16 cellular contexts compared by ENCODE assay signal in genomic region chr10:92575961-92576360, GRCh38. TPM values are rescaled to one million over a fixed set of nuclear protein-coding genes. Genes with fewer than 3 reads are reported as not detected.
DNase-seq lines count a peak whose midpoint lies in the region; ATAC-seq, FAIRE-seq and TF ChIP-seq lines count a peak whose summit lies in the region.
"Had no signal": no experiment of that assay in that cellular context is flagged by ENCODE, and none has a peak within 500 bp of the region (broad histone marks: within the 10 kb centered on the region; RNA-seq: fewer than 3 reads in every experiment).

No MANE protein-coding gene starts in this region.

- TF ChIP-seq CTCF in natural killer cell (IDR thresholded peaks at IDR 0.05), result no peak
- TF ChIP-seq CTCF in PC-3 (conservative IDR thresholded peaks at IDR 0.05; ENCODE audit: low read depth, low read length), result no peak
- TF ChIP-seq CTCF in endothelial cell of umbilical vein (IDR thresholded peaks at IDR 0.05; ENCODE audit: extremely low read depth in 1 of 2, insufficient read depth in 1 of 2, low read depth in 1 of 2, low read length in 2 of 2), result no peak
- no peak for TF ChIP-seq CTCF in uterus (IDR thresholded peaks at IDR 0.05)
- TF ChIP-seq CTCF in adrenal gland (IDR thresholded peaks at IDR 0.05), result no peak

- H3K36me3 ChIP-seq in PC-3 (ENCODE audit: low read depth, low read length) (no peaks in the 10 kb centered on the region), endothelial cell of umbilical vein (ENCODE audit: control insufficient read depth in 2 of 2, extremely low read depth in 1 of 2, insufficient read depth in 2 of 2, low read length in 2 of 2) (no peaks in the 10 kb centered on the region), uterus (no peaks in the 10 kb centered on the region), adrenal gland (replicated peaks in 1 of 2) (no peaks in the 10 kb centered on the region)
- H3K36me3 ChIP-seq: HAP-1, upper lobe of left lung had no signal

- ATAC-seq in natural killer cell (no peak), PC-3 (no peak)
- ATAC-seq in natural killer cell treated with Interleukin-12 subunit alpha and Interleukin-12 subunit beta and Interleukin-15 and Interleukin-18, amount 100 ng/mL, for 72 hours, result no peak
- ATAC-seq in naive thymus-derived CD8-positive, alpha-beta T cell, result no peak
- ATAC-seq: left ventricle myocardium superior had no signal

- H3K9me3 ChIP-seq in PC-3 (ENCODE audit: low read length), result no peaks in the 10 kb centered on the region
- no peaks in the 10 kb centered on the region for H3K9me3 ChIP-seq in endothelial cell of umbilical vein (replicated peaks; ENCODE audit: control insufficient read depth, insufficient read depth, low read length)
- H3K9me3 ChIP-seq in uterus, result no peaks in the 10 kb centered on the region
- H3K9me3 ChIP-seq in adrenal gland (replicated peaks in 1 of 3), result no peaks in the 10 kb centered on the region
- H3K9me3 ChIP-seq: HAP-1, upper lobe of left lung had no signal

- TF ChIP-seq POLR2A in endothelial cell of umbilical vein (IDR thresholded peaks at IDR 0.05; ENCODE audit: low read depth, low read length), result no peak
- TF ChIP-seq POLR2A in uterus (IDR thresholded peaks at IDR 0.05), result no peak
- no peak for TF ChIP-seq POLR2A in adrenal gland (IDR thresholded peaks at IDR 0.05)

- H3K27ac ChIP-seq in PC-3 (ENCODE audit: low read length), result no peak overlapping the region
- H3K27ac ChIP-seq in endothelial cell of umbilical vein (ENCODE audit: insufficient read depth, low read depth, low read length), result no peak overlapping the region
- no peak overlapping the region for H3K27ac ChIP-seq in caudate nucleus (ENCODE audit: low read depth, low read length)
- no peak overlapping the region for H3K27ac ChIP-seq in uterus
- H3K27ac ChIP-seq in adrenal gland, result no peak overlapping the region
- H3K27ac ChIP-seq: WERI-Rb-1 had no signal

- CTCF ChIA-PET in PC-3 (lab: Charles Lee) (no interaction called here), endothelial cell of umbilical vein (lab: Charles Lee) (interaction anchor here (7.9 kb wide), 1 partner anchor 57 kb away, joined by 182 read pairs; no protein-coding TSS in a partner anchor)

- H3K4me1 ChIP-seq in PC-3 (ENCODE audit: insufficient read depth, low read length), result peaks cover 17% of the 10 kb centered on the region
- H3K4me1 ChIP-seq in endothelial cell of umbilical vein (ENCODE audit: control insufficient read depth, extremely low read depth, insufficient read depth, low read length), result peaks cover 18% of the 10 kb centered on the region
- no peaks in the 10 kb centered on the region for H3K4me1 ChIP-seq in uterus
- peaks cover 9 to 22% of the 10 kb centered on the region in 2 donors for H3K4me1 ChIP-seq in adrenal gland (replicated peaks in 1 of 2)

- H3K27me3 ChIP-seq in PC-3 (ENCODE audit: low read length) (no peaks in the 10 kb centered on the region), endothelial cell of umbilical vein (ENCODE audit: control insufficient read depth in 2 of 2, insufficient read depth in 2 of 2, low read length in 2 of 2) (no peaks in the 10 kb centered on the region), uterus (no peaks in the 10 kb centered on the region), adrenal gland (no peaks in the 10 kb centered on the region)
- H3K27me3 ChIP-seq: upper lobe of left lung had no signal

- dilution Hi-C loops in endothelial cell of umbilical vein (cut with MboI; ENCODE audit: extremely low pct_ligation_motif_present, low sequenced_read_pairs), result no loop called here

- no peaks in the 10 kb centered on the region for H3K27me3 Mint-ChIP-seq in natural killer cell (ENCODE audit: low read depth in 2 of 2)
- H3K27me3 Mint-ChIP-seq in natural killer cell treated with Interleukin-12 subunit alpha and Interleukin-12 subunit beta and Interleukin-15 and Interleukin-18, amount 100 ng/mL, for 72 hours, result no peaks in the 10 kb centered on the region
- H3K27me3 Mint-ChIP-seq in naive thymus-derived CD8-positive, alpha-beta T cell, result no peaks in the 10 kb centered on the region
- H3K27me3 Mint-ChIP-seq: IgD-negative memory B cell had no signal

- no peaks in the 10 kb centered on the region for H3F3A ChIP-seq in PC-3 (ENCODE audit: low read length, unreplicated experiment)

- no peaks in the 10 kb centered on the region for H3K9me1 ChIP-seq in endothelial cell of umbilical vein (replicated peaks; ENCODE audit: control insufficient read depth, extremely low read depth, insufficient read depth, low read length)

- no peaks in the 10 kb centered on the region for H3K9me3 Mint-ChIP-seq in natural killer cell
- no peaks in the 10 kb centered on the region for H3K9me3 Mint-ChIP-seq in natural killer cell treated with Interleukin-12 subunit alpha and Interleukin-12 subunit beta and Interleukin-15 and Interleukin-18, amount 100 ng/mL, for 72 hours
- H3K9me3 Mint-ChIP-seq in naive thymus-derived CD8-positive, alpha-beta T cell, result no peaks in the 10 kb centered on the region
- H3K9me3 Mint-ChIP-seq: IgD-negative memory B cell had no signal

- intact Hi-C loops in natural killer cell (cut with micrococcal nuclease) (no loop called here), PC-3 (cut with micrococcal nuclease) (no loop called here), endothelial cell of umbilical vein (cut with micrococcal nuclease) (loop anchor here (10.0 kb wide), 1 partner anchor 491 kb away; no protein-coding TSS in a partner anchor), uterus (cut with DNase I; ENCODE audit: low total_unique reads) (no loop called here), adrenal gland (cut with DNase I) (loop anchor here in 1 of 2 donors (2.0 kb wide), 1 partner anchor 61 kb away; no protein-coding TSS in a partner anchor)

- no peak overlapping the region for H3K27ac Mint-ChIP-seq in natural killer cell
- no peak overlapping the region for H3K27ac Mint-ChIP-seq in natural killer cell treated with Interleukin-12 subunit alpha and Interleukin-12 subunit beta and Interleukin-15 and Interleukin-18, amount 100 ng/mL, for 72 hours
- H3K27ac Mint-ChIP-seq in naive thymus-derived CD8-positive, alpha-beta T cell, result no peak overlapping the region

- H3K4me1 Mint-ChIP-seq in natural killer cell, result peaks cover 24 to 28% of the 10 kb centered on the region in 2 donors
- H3K4me1 Mint-ChIP-seq in natural killer cell treated with Interleukin-12 subunit alpha and Interleukin-12 subunit beta and Interleukin-15 and Interleukin-18, amount 100 ng/mL, for 72 hours (ENCODE audit: low read depth in 2 of 2), result peaks cover 13 to 27% of the 10 kb centered on the region in 2 donors
- H3K4me1 Mint-ChIP-seq in naive thymus-derived CD8-positive, alpha-beta T cell, result peaks cover 18 to 32% (median 30%) of the 10 kb centered on the region in 4 donors

- peak overlapping the region; percentile 8; the same call in 1 of the 2 replicates for H3K4me2 ChIP-seq in PC-3 (ENCODE audit: low read length)
- H3K4me2 ChIP-seq in endothelial cell of umbilical vein (ENCODE audit: insufficient read depth, low read length), result no peak overlapping the region

- H2AFZ ChIP-seq in PC-3 (ENCODE audit: low read length) (no peak overlapping the region), endothelial cell of umbilical vein (ENCODE audit: low read depth, low read length) (no peak overlapping the region)

- H3K79me2 ChIP-seq in PC-3 (ENCODE audit: low read length), result peaks cover 30% of the 10 kb centered on the region
- peaks cover 25% of the 10 kb centered on the region for H3K79me2 ChIP-seq in endothelial cell of umbilical vein (ENCODE audit: control insufficient read depth, insufficient read depth, low read length)

- H4K20me1 ChIP-seq in PC-3 (ENCODE audit: low read length) (peaks cover 11% of the 10 kb centered on the region; the same call in 1 of the 2 replicates), endothelial cell of umbilical vein (replicated peaks; ENCODE audit: control insufficient read depth, extremely low read depth, insufficient read depth, low read length) (no peaks in the 10 kb centered on the region)

- H3K9ac ChIP-seq in PC-3 (ENCODE audit: low read length) (no peak overlapping the region), endothelial cell of umbilical vein (replicated peaks; ENCODE audit: extremely low read depth, insufficient read depth, low read length) (no peak overlapping the region)

- H3K9me2 ChIP-seq in PC-3 (replicated peaks; ENCODE audit: low read length), result no peaks in the 10 kb centered on the region

- H3K4me3 Mint-ChIP-seq in natural killer cell, result peak overlapping the region; percentile 37
- no peak overlapping the region for H3K4me3 Mint-ChIP-seq in natural killer cell treated with Interleukin-12 subunit alpha and Interleukin-12 subunit beta and Interleukin-15 and Interleukin-18, amount 100 ng/mL, for 72 hours
- peak overlapping the region in 1 of 10 donors; percentile 4 for H3K4me3 Mint-ChIP-seq in naive thymus-derived CD8-positive, alpha-beta T cell

- BruUV-seq in PC-3 (replicated peaks; lab: Mats Ljungman, UMichigan), result no TSS peak
- no TSS peak for BruUV-seq in endothelial cell of umbilical vein (replicated peaks; lab: Mats Ljungman, UMichigan)

- no peaks in the 10 kb centered on the region for H3K36me3 Mint-ChIP-seq in natural killer cell
- H3K36me3 Mint-ChIP-seq in natural killer cell treated with Interleukin-12 subunit alpha and Interleukin-12 subunit beta and Interleukin-15 and Interleukin-18, amount 100 ng/mL, for 72 hours, result no peaks in the 10 kb centered on the region
- no peaks in the 10 kb centered on the region for H3K36me3 Mint-ChIP-seq in naive thymus-derived CD8-positive, alpha-beta T cell
- H3K36me3 Mint-ChIP-seq: IgD-negative memory B cell had no signal

- POLR2A ChIA-PET in PC-3 (lab: Charles Lee; ENCODE audit: unreplicated experiment) (no interaction called here), endothelial cell of umbilical vein (lab: Charles Lee) (interaction anchor here (0.6 kb wide), 1 partner anchor 895 kb away, joined by 3 read pairs; no protein-coding TSS in a partner anchor)
- POLR2A ChIA-PET in naive thymus-derived CD8-positive, alpha-beta T cell (lab: Charles Lee), result interaction anchor here (2.4 kb wide), 1 partner anchor 11 kb away, joined by 13 read pairs; no protein-coding TSS in a partner anchor

- FAIRE-seq in endothelial cell of umbilical vein (lab: Jason Lieb, UNC), result peak; percentile 46

- no peak for DNase-seq in natural killer cell
- DNase-seq in natural killer cell treated with Interleukin-12 subunit alpha and Interleukin-12 subunit beta and Interleukin-15 and Interleukin-18, amount 100 ng/mL, for 72 hours (ENCODE audit: low spot score), result no peak
- peak; percentile 49 for DNase-seq in PC-3
- no peak for DNase-seq in endothelial cell of umbilical vein (ENCODE audit: low read depth, low spot score)
- DNase-seq in caudate nucleus (lab: John Stamatoyannopoulos, UW), result no peak
- no peak for DNase-seq in uterus
- no peak for DNase-seq in naive thymus-derived CD8-positive, alpha-beta T cell
- DNase-seq in adrenal gland, result no peak
- DNase-seq: DMS79 treated with DMSO at 0.1 percent for 48 hours, left ventricle myocardium superior, nucleus accumbens, Right ventricle myocardium superior, upper lobe of left lung had no signal

- H3K4me3 ChIP-seq in PC-3 (ENCODE audit: low read length), result no peak overlapping the region
- no peak overlapping the region for H3K4me3 ChIP-seq in endothelial cell of umbilical vein (replicated peaks in 1 of 3; ENCODE audit: insufficient read depth in 1 of 3, low read depth in 1 of 3, low read length in 3 of 3)
- no peak overlapping the region for H3K4me3 ChIP-seq in uterus
- H3K4me3 ChIP-seq in adrenal gland, result no peak overlapping the region
- H3K4me3 ChIP-seq: HAP-1, upper lobe of left lung had no signal

RNA-seq across cellular contexts. Expression of gene IDE, which starts 2.1 kb away (rescaled TPM):
- total RNA-seq in natural killer cell (10 to 100 TPM; 18.2 to 23.5 (median 21.8) TPM), PC-3 (2014; rRNA removed) (23.4 and 28.7 TPM in 2 replicates), endothelial cell of umbilical vein (52.6 and 53.5 TPM in 2 replicates), uterus (10 to 100 TPM; 22.6 to 59.7 (median 43.0) TPM), adrenal gland (10 to 100 TPM; 24.5 to 62.0 (median 37.4) TPM)
- 10 to 100 TPM; 41.4 to 52.8 TPM for total RNA-seq in natural killer cell treated with Interleukin-12 subunit alpha and Interleukin-12 subunit beta and Interleukin-15 and Interleukin-18, amount 100 ng/mL, for 72 hours
- polyA plus RNA-seq in endothelial cell of umbilical vein (10.7 and 11.7 TPM in 2 replicates), adrenal gland (10 to 100 TPM in 1 of 3 donors, 1 to 10 TPM in 2; 8.6 to 44.9 (median 8.8) TPM)
- 11.3 and 13.7 TPM in 2 replicates for polyA plus RNA-seq in endothelial cell of umbilical vein (2011; cell fraction: cytosol; rRNA removed)
- 33.4 and 35.8 TPM in 2 replicates for polyA plus RNA-seq in endothelial cell of umbilical vein (2011; cell fraction: nucleus; rRNA removed)
- polyA plus RNA-seq in endothelial cell of umbilical vein (2012), result 27.0 and 35.7 TPM in 2 replicates
- polyA minus RNA-seq in endothelial cell of umbilical vein, result 58.7 and 59.6 TPM in 2 replicates
- 29.6 TPM for polyA minus RNA-seq in endothelial cell of umbilical vein (2011; cell fraction: cytosol; rRNA and poly(A)+ RNA removed)
- 41.8 and 59.8 TPM in 2 replicates for polyA minus RNA-seq in endothelial cell of umbilical vein (2011; cell fraction: nucleus; rRNA and poly(A)+ RNA removed)
- total RNA-seq in naive thymus-derived CD8-positive, alpha-beta T cell, result 10 to 100 TPM; 27.0 to 29.0 TPM
- 10 to 100 TPM in 1 of 3 donors, 1 to 10 TPM in 2; 7.3 to 11.2 (median 9.5) TPM for polyA plus RNA-seq in naive thymus-derived CD8-positive, alpha-beta T cell

RNA-seq across cellular contexts. Expression of gene KIF11, which starts 17.0 kb away (rescaled TPM):
- 1 to 10 TPM; 1.3 to 2.4 (median 1.9) TPM for total RNA-seq in natural killer cell
- 10 to 100 TPM; 25.6 to 42.2 TPM for total RNA-seq in natural killer cell treated with Interleukin-12 subunit alpha and Interleukin-12 subunit beta and Interleukin-15 and Interleukin-18, amount 100 ng/mL, for 72 hours
- total RNA-seq in PC-3 (2014; rRNA removed), result 25.5 and 26.2 TPM in 2 replicates
- total RNA-seq in endothelial cell of umbilical vein, result 42.6 and 42.8 TPM in 2 replicates
- polyA plus RNA-seq in endothelial cell of umbilical vein, result 4.7 and 7.3 TPM in 2 replicates
- polyA plus RNA-seq in endothelial cell of umbilical vein (2011; cell fraction: cytosol; rRNA removed), result 12.5 and 14.2 TPM in 2 replicates
- 10.1 and 16.2 TPM in 2 replicates for polyA plus RNA-seq in endothelial cell of umbilical vein (2011; cell fraction: nucleus; rRNA removed)
- 13.1 and 34.0 TPM in 2 replicates for polyA plus RNA-seq in endothelial cell of umbilical vein (2012)
- polyA minus RNA-seq in endothelial cell of umbilical vein, result 6.8 and 9.2 TPM in 2 replicates
- polyA minus RNA-seq in endothelial cell of umbilical vein (2011; cell fraction: cytosol; rRNA and poly(A)+ RNA removed), result 28.1 TPM
- 6.9 and 13.5 TPM in 2 replicates for polyA minus RNA-seq in endothelial cell of umbilical vein (2011; cell fraction: nucleus; rRNA and poly(A)+ RNA removed)
- 10 to 100 TPM in 1 of 4 donors, 1 to 10 TPM in 1, not detected in 2; 1.0 to 31.0 TPM for total RNA-seq in uterus
- under 1 TPM; 0.55 to 0.96 TPM for total RNA-seq in naive thymus-derived CD8-positive, alpha-beta T cell
- polyA plus RNA-seq in naive thymus-derived CD8-positive, alpha-beta T cell, result under 1 TPM; 0.20 to 0.72 (median 0.42) TPM
- total RNA-seq in adrenal gland, result 1 to 10 TPM in 6 of 8 donors, under 1 TPM in 2; 0.48 to 3.2 (median 1.4) TPM
- 1 to 10 TPM in 1 of 3 donors, under 1 TPM in 2; 0.30 to 2.8 (median 0.64) TPM for polyA plus RNA-seq in adrenal gland
